In genomic region chr13:77390391-77390790, GRCh38 we compare ENCODE assay signal across 33 cellular contexts.
DNase-seq lines count a peak whose midpoint lies in the region; ATAC-seq and TF ChIP-seq lines count a peak whose summit lies in the region.
"Had no signal": no experiment of that assay in that cellular context is flagged by ENCODE, and none has a peak within 500 bp of the region (broad histone marks: within the 10 kb centered on the region; RNA-seq: fewer than 3 reads in every experiment).

No MANE protein-coding gene starts in this region.

- H3K27me3 Mint-ChIP-seq in CD8-positive, alpha-beta T cell (ENCODE audit: low read depth): no peaks in the 10 kb centered on the region

- H3K9me3 Mint-ChIP-seq in CD8-positive, alpha-beta T cell: no peaks in the 10 kb centered on the region
- H3K9me3 Mint-ChIP-seq: neural progenitor cell had no signal

- no peak overlapping the region for H3K4me3 ChIP-seq in AG10803 (ENCODE audit: low read length)
- no peak overlapping the region for H3K4me3 ChIP-seq in HEK293 (ENCODE audit: low read depth, low read length)
- H3K4me3 ChIP-seq in CD8-positive, alpha-beta T cell (ENCODE audit: low read depth, low read length): no peak overlapping the region
- H3K4me3 ChIP-seq: A549, lung, neural progenitor cell, sigmoid colon, SK-N-MC, upper lobe of right lung had no signal

- H3K27ac Mint-ChIP-seq in CD8-positive, alpha-beta T cell: no peak overlapping the region
- H3K27ac Mint-ChIP-seq: neural progenitor cell had no signal

- H3K4me3 Mint-ChIP-seq in CD8-positive, alpha-beta T cell: no peak overlapping the region
- H3K4me3 Mint-ChIP-seq: neural progenitor cell had no signal

- H3K4me1 Mint-ChIP-seq in CD8-positive, alpha-beta T cell (ENCODE audit: low read depth): peaks cover 19% of the 10 kb centered on the region
- H3K4me1 Mint-ChIP-seq: neural progenitor cell had no signal

- no peaks in the 10 kb centered on the region for H3K4me1 ChIP-seq in HEK293 (ENCODE audit: control insufficient read depth, insufficient read depth, low read length)
- peaks cover 10% of the 10 kb centered on the region for H3K4me1 ChIP-seq in CD8-positive, alpha-beta T cell (ENCODE audit: insufficient read depth, low read length)
- H3K4me1 ChIP-seq: neural progenitor cell, sigmoid colon, upper lobe of right lung had no signal

- no peaks in the 10 kb centered on the region for H3K27me3 ChIP-seq in CD8-positive, alpha-beta T cell (ENCODE audit: insufficient read depth, low read length)
- H3K27me3 ChIP-seq: neural progenitor cell, sigmoid colon, upper lobe of right lung had no signal

- H3K27ac ChIP-seq in HEK293 (ENCODE audit: extremely low read depth, low read depth, low read length): no peak overlapping the region
- H3K27ac ChIP-seq in CD8-positive, alpha-beta T cell (ENCODE audit: low read depth, low read length): no peak overlapping the region
- H3K27ac ChIP-seq: A549, HL-60, neural progenitor cell, sigmoid colon, SK-N-MC, upper lobe of right lung had no signal

- no peaks in the 10 kb centered on the region for H3K36me3 ChIP-seq in HEK293 (ENCODE audit: control insufficient read depth in 2 of 2, insufficient read depth in 1 of 2, low read length in 2 of 2)
- no peaks in the 10 kb centered on the region for H3K36me3 ChIP-seq in CD8-positive, alpha-beta T cell (ENCODE audit: insufficient read depth, low read length)
- H3K36me3 ChIP-seq: neural progenitor cell, sigmoid colon, upper lobe of right lung had no signal

- intact Hi-C loops in sciatic nerve (cut with DNase I): no loop called here
- intact Hi-C loops in CD8-positive, alpha-beta T cell (cut with DNase I, micrococcal nuclease): no loop called here

- no peaks in the 10 kb centered on the region for H3K9me3 ChIP-seq in HEK293 (ENCODE audit: control insufficient read depth, insufficient read depth, low read depth, low read length)
- H3K9me3 ChIP-seq in CD8-positive, alpha-beta T cell (ENCODE audit: low read length): no peaks in the 10 kb centered on the region
- H3K9me3 ChIP-seq: A549, sigmoid colon, upper lobe of right lung had no signal

- peak; percentile 62 for ATAC-seq in sciatic nerve
- ATAC-seq in CD8-positive, alpha-beta T cell: no peak
- ATAC-seq: A549, esophagus mucosa, HepG2, upper lobe of right lung had no signal

- no peak for TF ChIP-seq CTCF in AG10803 (conservative IDR thresholded peaks at IDR 0.05; ENCODE audit: low read length)
- TF ChIP-seq CTCF in HEK293 (tag by site-specific recombination; IDR thresholded peaks at IDR 0.05): no peak
- TF ChIP-seq CTCF in CD8-positive, alpha-beta T cell (IDR thresholded peaks at IDR 0.05): no peak

- H3K36me3 Mint-ChIP-seq in CD8-positive, alpha-beta T cell: no peaks in the 10 kb centered on the region
- H3K36me3 Mint-ChIP-seq: neural progenitor cell had no signal

- DNase-seq in AG10803 (ENCODE audit: low read depth): peak; percentile 80
- peak; percentile 3 for DNase-seq in amniotic epithelial cell (ENCODE audit: low read depth)
- DNase-seq in sciatic nerve (ENCODE audit: low spot score): no peak
- DNase-seq in RKO (ENCODE audit: low spot score): no peak
- no peak for DNase-seq in iPS-NIHi11 (ENCODE audit: low spot score)
- DNase-seq in CD8-positive, alpha-beta T cell: no peak
- no peak for DNase-seq in HEK293T (ENCODE audit: extremely low spot score)
- DNase-seq: activated CD4-positive, alpha-beta T cell treated with anti-CD3 and anti-CD28 coated beads for 4 hours; activated naive CD4-positive, alpha-beta T cell treated with Interleukin-2 at 50 U/mL for 16 hours; activated T-cell treated with anti-CD3 and anti-CD28 coated beads, Interleukin-2, amount 50 U/mL, for 48 hours; amniotic stem cell; cortex of kidney; GF-D8; H7; Kasumi-1; kidney glomerular epithelial cell; NCI-H1105; NCI-H2029 treated with DMSO at 0.1 percent for 48 hours; NCI-H446; NK-92 treated with Interleukin-12 subunit alpha and Interleukin-12 subunit beta, amount 100 ng/mL, for 24 hours; posterior cingulate gyrus; RPMI8226; sigmoid colon; stimulated activated CD8-positive, alpha-beta memory T cell treated with anti-CD3 and anti-CD28 coated beads, Interleukin-4, amount 100 ng/mL, for 48 hours; upper lobe of right lung had no signal

- CTCF ChIA-PET in HEK293 (lab: Yijun Ruan, JAX): interaction anchor here (0.7 kb wide), 1 partner anchor 179 kb away, joined by 4 read pairs; no protein-coding TSS in a partner anchor
- CTCF ChIA-PET in CD8-positive, alpha-beta T cell (lab: Charles Lee): no interaction called here
- CTCF ChIA-PET in HEK293T (lab: Yijun Ruan, JAX): interaction anchor here (0.5 kb wide), 1 partner anchor 13 kb away, joined by 3 read pairs; no protein-coding TSS in a partner anchor

- POLR2A ChIA-PET in HEK293 (lab: Yijun Ruan, JAX) (no interaction called here), HEK293T (lab: Yijun Ruan, JAX) (no interaction called here)
- POLR2A ChIA-PET in CD8-positive, alpha-beta T cell (lab: Charles Lee): interaction anchor here (1.0 kb wide), 1 partner anchor 28 kb away, joined by 3 read pairs; no protein-coding TSS in a partner anchor

TF ChIP-seq in HEK293, 187 proteins besides CTCF, POLR2A, EP300 and RAD21:
- TF ChIP-seq ZNF138 (tag by site-specific recombination; IDR thresholded peaks at IDR 0.05; ENCODE audit: borderline replicate concordance) (no peak), SCRT2 (tag by site-specific recombination; IDR thresholded peaks at IDR 0.05) (peak; percentile 47)

TF ChIP-seq in HEK293T, 16 proteins besides CTCF, POLR2A, EP300 and RAD21:
- no peak for TF ChIP-seq ARNT (IDR thresholded peaks at IDR 0.05)
- no peak for TF ChIP-seq TARDBP (IDR thresholded peaks at IDR 0.05)
- no peak for TF ChIP-seq ELF4 (IDR thresholded peaks at IDR 0.05)
- no peak for TF ChIP-seq CTBP1 (IDR thresholded peaks at IDR 0.05; ENCODE audit: borderline replicate concordance)
- TF ChIP-seq BHLHE40 (IDR thresholded peaks at IDR 0.05; ENCODE audit: borderline replicate concordance): no peak
- no peak for TF ChIP-seq L3MBTL2 (conservative IDR thresholded peaks at IDR 0.05)
- TF ChIP-seq FOXA1 (IDR thresholded peaks at IDR 0.05): no peak
- TF ChIP-seq HDGF (IDR thresholded peaks at IDR 0.05; ENCODE audit: borderline replicate concordance): no peak
- no peak for TF ChIP-seq FOXM1 (IDR thresholded peaks at IDR 0.05; ENCODE audit: borderline replicate concordance)

Comparison
In these comparisons a context has a peak if more than half of its experiments do, and no peak if none do; other contexts are left out.
1. DNase-seq: peak in AG10803 (single experiment) and amniotic epithelial cell (single experiment); none in sciatic nerve (single experiment), RKO (single experiment), iPS-NIHi11 (single experiment), CD8-positive, alpha-beta T cell (0 of 7) and HEK293T (single experiment).